22 cellular contexts compared by ENCODE assay signal in the genomic region with DNA sequence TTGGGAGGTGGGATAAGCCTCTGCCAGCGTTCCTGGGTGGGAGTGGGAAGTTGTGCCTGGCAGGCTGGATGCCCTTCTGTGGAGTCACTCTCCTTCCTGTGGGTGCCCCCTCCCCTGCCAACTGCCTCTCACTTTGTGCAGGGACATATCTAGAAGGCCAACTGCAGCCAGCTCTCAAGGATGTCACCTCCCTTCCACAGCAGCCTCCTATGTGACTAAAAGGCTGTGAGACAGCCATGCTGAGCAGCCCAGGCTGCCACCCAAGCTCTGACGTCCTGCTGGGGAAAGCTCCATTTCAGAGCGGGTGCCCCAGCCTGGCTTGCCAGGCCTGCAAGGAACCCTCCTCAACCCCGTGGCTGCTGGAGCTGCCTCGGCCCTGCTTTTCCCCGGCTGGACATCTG. TPM values are rescaled to one million over a fixed set of nuclear protein-coding genes. Genes with fewer than 3 reads are reported as not detected.
A peak's percentile ranks its signal among the peaks of the same experiment; 100 is the strongest.
DNase-seq lines count a peak whose midpoint lies in the region; ATAC-seq and TF ChIP-seq lines count a peak whose summit lies in the region.
"Had no signal": no experiment of that assay in that cellular context is flagged by ENCODE, and none has a peak within 500 bp of the region (broad histone marks: within the 10 kb centered on the region; RNA-seq: fewer than 3 reads in every experiment).

No MANE protein-coding gene starts in this region.

- no peak overlapping the region for H2AFZ ChIP-seq in neuronal stem cell (ENCODE audit: low read length)

- peak overlapping the region; percentile 74 for H3K18ac ChIP-seq in neuronal stem cell (ENCODE audit: low read length)

- H3K4me3 ChIP-seq in RWPE2 (ENCODE audit: severe bottlenecking) (no peak overlapping the region), neuronal stem cell (ENCODE audit: low read length in 2 of 2) (no peak overlapping the region)
- H3K4me3 ChIP-seq: colonic mucosa, MG63, pancreas had no signal

- H3K14ac ChIP-seq in neuronal stem cell (ENCODE audit: low read length): peak overlapping the region; percentile 76

- H3K4ac ChIP-seq in neuronal stem cell (ENCODE audit: low read length): no peak overlapping the region

- H3K9me3 ChIP-seq in RWPE2 (ENCODE audit: severe bottlenecking) (no peaks in the 10 kb centered on the region), neuronal stem cell (replicated peaks in 1 of 2; ENCODE audit: control insufficient read depth in 2 of 2, insufficient read depth in 1 of 2, low read depth in 1 of 2, low read length in 2 of 2) (no peaks in the 10 kb centered on the region)
- H3K9me3 ChIP-seq: colonic mucosa, MG63, pancreas had no signal

- H3K9ac ChIP-seq in neuronal stem cell (ENCODE audit: low read depth, low read length, poor library complexity): no peak overlapping the region

- H4K91ac ChIP-seq in neuronal stem cell (ENCODE audit: low read depth, low read length, poor library complexity): no peak overlapping the region

- H2BK5ac ChIP-seq in neuronal stem cell (ENCODE audit: low read length): no peak overlapping the region

- no peak overlapping the region for H2BK120ac ChIP-seq in neuronal stem cell (ENCODE audit: low read depth, low read length)

- peak overlapping the region; percentile 52 for H2BK12ac ChIP-seq in neuronal stem cell (ENCODE audit: low read length)

- H3K4me1 ChIP-seq in RWPE2 (ENCODE audit: insufficient read depth, poor library complexity, severe bottlenecking): peaks cover 24% of the 10 kb centered on the region
- H3K4me1 ChIP-seq in neuronal stem cell (ENCODE audit: control insufficient read depth in 2 of 2, insufficient read depth in 1 of 2, low read depth in 1 of 2, low read length in 2 of 2): peaks cover 6 to 21% of the 10 kb centered on the region in 2 donors
- H3K4me1 ChIP-seq: colonic mucosa, pancreas had no signal

- peak overlapping the region; percentile 5 for H3K27ac ChIP-seq in RWPE2 (ENCODE audit: poor library complexity, severe bottlenecking)
- H3K27ac ChIP-seq in neuronal stem cell (replicated peaks; ENCODE audit: low read length): no peak overlapping the region
- H3K27ac ChIP-seq: colonic mucosa, HL-60 had no signal

- no peak overlapping the region for H3K4me2 ChIP-seq in neuronal stem cell (ENCODE audit: insufficient read depth, low read length, poor library complexity, severe bottlenecking)

- H3K79me1 ChIP-seq in neuronal stem cell (ENCODE audit: low read depth, low read length): no peaks in the 10 kb centered on the region

- H3K27me3 ChIP-seq in RWPE2 (ENCODE audit: insufficient read depth, poor library complexity, severe bottlenecking): no peaks in the 10 kb centered on the region
- H3K27me3 ChIP-seq in neuronal stem cell (ENCODE audit: control insufficient read depth in 3 of 3, insufficient read depth in 3 of 3, low read depth in 1 of 3, low read length in 3 of 3): peaks cover 0 to 17% (median 0%) of the 10 kb centered on the region in 3 experiments
- H3K27me3 ChIP-seq: pancreas had no signal

- H2AK5ac ChIP-seq in neuronal stem cell (ENCODE audit: low read depth, low read length): no peak overlapping the region

- TF ChIP-seq CTCF in RWPE2 (IDR thresholded peaks at IDR 0.05; ENCODE audit: poor library complexity, severe bottlenecking): no peak

- H4K8ac ChIP-seq in neuronal stem cell (ENCODE audit: low read depth, low read length): no peak overlapping the region

- DNase-seq in DMS53 (lab: John Stamatoyannopoulos, UW) (peak; percentile 50), DMS53 treated with DMSO at 0.1 percent for 48 hours (lab: John Stamatoyannopoulos, UW; ENCODE audit: unreplicated experiment) (no peak), ELR (ENCODE audit: low read depth) (peak; percentile 43), RWPE2 (ENCODE audit: low spot score) (no peak), neuronal stem cell (ENCODE audit: low spot score) (no peak), NCI-H2171 treated with DMSO at 0.1 percent for 48 hours (lab: John Stamatoyannopoulos, UW) (no peak)
- no peak for DNase-seq in stimulated activated CD8-positive, alpha-beta memory T cell treated with anti-CD3 and anti-CD28 coated beads, Interleukin-4, amount 100 ng/mL, for 48 hours
- DNase-seq in activated CD4-positive, alpha-beta T cell treated with anti-CD3 and anti-CD28 coated beads, Interleukin-2, amount 50 U/mL, for 1 hour: no peak
- DNase-seq: activated B cell treated with CpG ODN at 0.5 μM for 24 hours; activated CD8-positive, alpha-beta T cell treated with anti-CD3 and anti-CD28 coated beads, Interleukin-2, amount 10 ng/mL, durations not matched to agents 7 days and 5 days; activated T-cell treated with anti-CD3 and anti-CD28 coated beads, Interleukin-2, amount 50 U/mL, for 24 hours; colonic mucosa; DMS 273 treated with DMSO at 0.1 percent for 48 hours; MG63; naive B cell; NCI-H524 treated with DMSO at 0.1 percent for 48 hours; pancreas; SIG-M5; stimulated activated CD4-positive, alpha-beta T cell treated with anti-CD3 and anti-CD28 coated beads, Interleukin-1b, Interleukin-23, amount 100 ng/mL, for 48 hours; stimulated activated naive CD8-positive, alpha-beta T cell treated with anti-CD3 and anti-CD28 coated beads, Interleukin-15, amount 100 ng/mL, for 72 hours had no signal

- H3K36me3 ChIP-seq in RWPE2 (ENCODE audit: low read depth) (no peaks in the 10 kb centered on the region), neuronal stem cell (replicated peaks in 1 of 2; ENCODE audit: control insufficient read depth in 2 of 2, insufficient read depth in 2 of 2, low read length in 2 of 2) (no peaks in the 10 kb centered on the region)
- H3K36me3 ChIP-seq: colonic mucosa, MG63, pancreas had no signal

- no peak overlapping the region for H2BK15ac ChIP-seq in neuronal stem cell (ENCODE audit: low read length)

- peak overlapping the region; percentile 11 for H3K23ac ChIP-seq in neuronal stem cell (ENCODE audit: low read depth, low read length, poor library complexity)

- WGBS in neuronal stem cell (ENCODE audit: extremely low coverage in 2 of 2, insufficient read length in 2 of 2, insufficient replicate concordance in 1 of 2), 2 donors: no CpG with 5 or more reads among the region's 6 CpGs

- no peak for ATAC-seq in RWPE2 (ENCODE audit: low read depth)
- ATAC-seq: activated CD8-positive, alpha-beta T cell treated with anti-CD3 and anti-CD28 coated beads, Interleukin-2, amount 10 ng/mL, durations not matched to agents 7 days and 5 days; stimulated activated naive CD8-positive, alpha-beta T cell treated with anti-CD3 and anti-CD28 coated beads, Interleukin-15, amount 100 ng/mL, for 72 hours had no signal

RNA-seq across cellular contexts. Expression of a gene that starts 19.6 kb away (rescaled TPM):
- 0.03 TPM for polyA plus RNA-seq in neuronal stem cell (2013, experiment 1 of 2)
- polyA plus RNA-seq in neuronal stem cell (2013, experiment 2 of 2): 0.03 TPM
- polyA plus RNA-seq: CD14-positive monocyte had no signal

RNA-seq across cellular contexts. Expression of a gene that starts 40.4 kb away (rescaled TPM):
- polyA plus RNA-seq in neuronal stem cell (2013, experiment 1 of 2): 0.26 TPM
- polyA plus RNA-seq in neuronal stem cell (2013, experiment 2 of 2): 0.35 TPM

Comparison
In these comparisons a context has a peak if more than half of its experiments do, and no peak if none do; other contexts are left out.
1. DNase-seq: peak in DMS53 (single experiment) and ELR (single experiment); none in DMS53 treated with DMSO at 0.1 percent for 48 hours (single experiment), RWPE2 (single experiment), neuronal stem cell (single experiment), NCI-H2171 treated with DMSO at 0.1 percent for 48 hours (single experiment), stimulated activated CD8-positive, alpha-beta memory T cell treated with anti-CD3 and anti-CD28 coated beads, Interleukin-4, amount 100 ng/mL, for 48 hours (single experiment) and activated CD4-positive, alpha-beta T cell treated with anti-CD3 and anti-CD28 coated beads, Interleukin-2, amount 50 U/mL, for 1 hour (single experiment).